Comparison of ENCODE assay signal across 20 cellular contexts in genomic region chr11:74971424-74971823, GRCh38. TPM values are rescaled to one million over a fixed set of nuclear protein-coding genes. Genes with fewer than 3 reads are reported as not detected.
DNase-seq lines count a peak whose midpoint lies in the region; ATAC-seq, FAIRE-seq and TF ChIP-seq lines count a peak whose summit lies in the region.
"Had no signal": no experiment of that assay in that cellular context is flagged by ENCODE, and none has a peak within 500 bp of the region (broad histone marks: within the 10 kb centered on the region; RNA-seq: fewer than 3 reads in every experiment).

No MANE protein-coding gene starts in this region.

- H3K27me3 ChIP-seq in RWPE2 (ENCODE audit: insufficient read depth, poor library complexity, severe bottlenecking) (no peaks in the 10 kb centered on the region), bronchial epithelial cell (ENCODE audit: control insufficient read depth, insufficient read depth, low read length) (no peaks in the 10 kb centered on the region)
- H3K27me3 ChIP-seq: MG63 had no signal

- H3K4me3 ChIP-seq in RWPE2 (ENCODE audit: severe bottlenecking) (no peak overlapping the region), bronchial epithelial cell (ENCODE audit: low read depth, low read length) (no peak overlapping the region)
- H3K4me3 ChIP-seq: MG63 had no signal

- H3K36me3 ChIP-seq in RWPE2 (ENCODE audit: low read depth) (peaks cover 88% of the 10 kb centered on the region), bronchial epithelial cell (ENCODE audit: control insufficient read depth, insufficient read depth, low read length) (peaks cover 6% of the 10 kb centered on the region)

- no peaks in the 10 kb centered on the region for H3K9me3 ChIP-seq in RWPE2 (ENCODE audit: severe bottlenecking)
- H3K9me3 ChIP-seq: MG63 had no signal

- FAIRE-seq in bronchial epithelial cell (lab: Jason Lieb, UNC), result peak; percentile 77
- FAIRE-seq: GM12891 had no signal

- H3K27ac ChIP-seq in RWPE2 (ENCODE audit: poor library complexity, severe bottlenecking), result peak overlapping the region; percentile 2

- ATAC-seq in RWPE2 (ENCODE audit: low read depth), result no peak
- ATAC-seq in sciatic nerve, result no peak
- ATAC-seq in HG02571 (IDR thresholded peaks at IDR 0.05; ENCODE audit: unreplicated experiment), result no peak
- ATAC-seq: Panc1 had no signal

- intact Hi-C loops in sciatic nerve (cut with DNase I) (no loop called here), cardiac septum (cut with DNase I) (no loop called here)

- no peak for TF ChIP-seq CTCF in RWPE2 (IDR thresholded peaks at IDR 0.05; ENCODE audit: poor library complexity, severe bottlenecking)
- TF ChIP-seq CTCF in bronchial epithelial cell (IDR thresholded peaks at IDR 0.05; ENCODE audit: insufficient read depth, low read length, severe bottlenecking), result no peak

- DNase-seq in RWPE2 (ENCODE audit: low spot score) (no peak), bronchial epithelial cell (ENCODE audit: low read depth) (no peak), medulla oblongata (ENCODE audit: extremely low spot score) (peak; percentile 72), superior temporal gyrus (ENCODE audit: extremely low spot score) (peak; percentile 65), sciatic nerve (ENCODE audit: low spot score) (no peak), cardiac septum (ENCODE audit: low spot score) (no peak)
- DNase-seq: CD4-positive, alpha-beta T cell; DMS153; H7; Karpas-422; MG63; NCI-H1092; NCI-H1436 treated with DMSO at 0.1 percent for 48 hours; NCI-H2029; NCI-H2227 treated with DMSO at 0.1 percent for 48 hours; NCI-H510A treated with DMSO at 0.1 percent for 48 hours; NCI-H774 had no signal

- no peaks in the 10 kb centered on the region for H3K4me1 ChIP-seq in RWPE2 (ENCODE audit: insufficient read depth, poor library complexity, severe bottlenecking)

RNA-seq across cellular contexts. Expression of gene NEU3, which starts 17.3 kb away (rescaled TPM):
- 5.6 and 8.7 TPM in 2 replicates for total RNA-seq in bronchial epithelial cell
- 7.5 TPM for total RNA-seq in sciatic nerve
- 9.3 TPM for total RNA-seq in cardiac septum

RNA-seq across cellular contexts. Expression of gene SPCS2, which starts 22.4 kb away (rescaled TPM):
- total RNA-seq in bronchial epithelial cell, result 14.7 and 29.8 TPM in 2 replicates
- total RNA-seq in sciatic nerve, result 130 TPM
- total RNA-seq in cardiac septum, result 86.9 TPM

RNA-seq across cellular contexts. Expression of gene XRRA1, which starts 22.5 kb away (rescaled TPM):
- 8.1 and 10.8 TPM in 2 replicates for total RNA-seq in bronchial epithelial cell
- 18.5 TPM for total RNA-seq in sciatic nerve
- 5.2 TPM for total RNA-seq in cardiac septum

Comparison
In these comparisons a context has a peak if more than half of its experiments do, and no peak if none do; other contexts are left out.
1. DNase-seq: peak in medulla oblongata (single experiment) and superior temporal gyrus (single experiment); none in RWPE2 (single experiment), bronchial epithelial cell (single experiment), sciatic nerve (single experiment) and cardiac septum (single experiment).